8 cellular contexts compared by ENCODE assay signal in genomic region chr2:132547089-132547687, GRCh38.
DNase-seq lines count a peak whose midpoint lies in the region; ATAC-seq and TF ChIP-seq lines count a peak whose summit lies in the region.

No MANE protein-coding gene starts in this region.

- H3K4me1 Mint-ChIP-seq in activated CD4-positive, alpha-beta memory T cell treated with anti-CD3 and anti-CD28 coated beads for 36 hours (ENCODE audit: low read depth) = no peaks in the 10 kb centered on the region
- H3K4me1 Mint-ChIP-seq in CD8-positive, alpha-beta memory T cell = no peaks in the 10 kb centered on the region

- H3K27ac Mint-ChIP-seq in activated CD4-positive, alpha-beta memory T cell treated with anti-CD3 and anti-CD28 coated beads for 36 hours = no peak overlapping the region
- H3K27ac Mint-ChIP-seq in CD8-positive, alpha-beta memory T cell = no peak overlapping the region

- H3K27me3 ChIP-seq in CD8-positive, alpha-beta memory T cell (ENCODE audit: insufficient read depth, low read length, poor library complexity, severe bottlenecking) = no peaks in the 10 kb centered on the region

- no peaks in the 10 kb centered on the region for H3K4me1 ChIP-seq in CD8-positive, alpha-beta memory T cell (ENCODE audit: insufficient read depth, low read length)

- no peaks in the 10 kb centered on the region for H3K36me3 ChIP-seq in CD8-positive, alpha-beta memory T cell (ENCODE audit: insufficient read depth, low read length)

- CTCF ChIA-PET in activated CD4-positive, alpha-beta memory T cell treated with anti-CD3 and anti-CD28 coated beads for 36 hours (lab: Charles Lee) = interaction anchor here (0.7 to 1.7 kb wide), 5 partner anchors 8 to 1297 kb away, joined by 3 to 10 read pairs (median 3); no protein-coding TSS in a partner anchor
- CTCF ChIA-PET in CD8-positive, alpha-beta memory T cell (lab: Charles Lee) = interaction anchor here (0.8 to 1.1 kb wide), 2 partner anchors 10 to 32 kb away, joined by 3 read pairs; no protein-coding TSS in a partner anchor

- no peaks in the 10 kb centered on the region for H3K27me3 Mint-ChIP-seq in activated CD4-positive, alpha-beta memory T cell treated with anti-CD3 and anti-CD28 coated beads for 36 hours
- H3K27me3 Mint-ChIP-seq in CD8-positive, alpha-beta memory T cell = no peaks in the 10 kb centered on the region

- intact Hi-C loops in activated CD4-positive, alpha-beta memory T cell treated with anti-CD3 and anti-CD28 coated beads for 36 hours (cut with micrococcal nuclease) = loop anchor here (2.0 to 5.0 kb wide), 2 partner anchors 1015 to 1234 kb away; no protein-coding TSS in a partner anchor

- TF ChIP-seq CTCF in HFF-Myc (IDR thresholded peaks at IDR 0.05; ENCODE audit: low read depth, low read length, missing control alignments) (peak; percentile 62), omental fat pad (IDR thresholded peaks at IDR 0.05) (peak in 1 of 3 donors; percentile 28)

- no peak for ATAC-seq in omental fat pad (ENCODE audit: low FRiP score)
- no peak for ATAC-seq in GM19023 (IDR thresholded peaks at IDR 0.05; ENCODE audit: unreplicated experiment)

- H3K4me3 Mint-ChIP-seq in activated CD4-positive, alpha-beta memory T cell treated with anti-CD3 and anti-CD28 coated beads for 36 hours = no peak overlapping the region
- H3K4me3 Mint-ChIP-seq in CD8-positive, alpha-beta memory T cell = no peak overlapping the region

- no peaks in the 10 kb centered on the region for H3K9me3 ChIP-seq in CD8-positive, alpha-beta memory T cell (ENCODE audit: low read length)

- no peaks in the 10 kb centered on the region for H3K9me3 Mint-ChIP-seq in activated CD4-positive, alpha-beta memory T cell treated with anti-CD3 and anti-CD28 coated beads for 36 hours
- peaks cover 0 to 6% (median 4%) of the 10 kb centered on the region in 5 donors for H3K9me3 Mint-ChIP-seq in CD8-positive, alpha-beta memory T cell

- H3K27ac ChIP-seq in CD8-positive, alpha-beta memory T cell (ENCODE audit: low read depth, low read length) = no peak overlapping the region

- H3K36me3 Mint-ChIP-seq in activated CD4-positive, alpha-beta memory T cell treated with anti-CD3 and anti-CD28 coated beads for 36 hours = no peaks in the 10 kb centered on the region
- no peaks in the 10 kb centered on the region for H3K36me3 Mint-ChIP-seq in CD8-positive, alpha-beta memory T cell

- H3K4me3 ChIP-seq in HFF-Myc (replicated peaks; ENCODE audit: low read depth, low read length) = no peak overlapping the region
- no peak overlapping the region for H3K4me3 ChIP-seq in CD8-positive, alpha-beta memory T cell (ENCODE audit: low read length)

- peak; percentile 14 for DNase-seq in GDM1 (lab: John Stamatoyannopoulos, UW)
- DNase-seq in HFF-Myc (ENCODE audit: extremely low read depth, low read depth) = peak; percentile 52
- peak; percentile 59 for DNase-seq in NCI-H345 treated with DMSO at 0.1 percent for 48 hours (lab: John Stamatoyannopoulos, UW; ENCODE audit: unreplicated experiment)
- DNase-seq in activated CD4-positive, alpha-beta memory T cell treated with anti-CD3 and anti-CD28 coated beads for 36 hours = peak; percentile 60
- DNase-seq in fibroblast of the conjunctiva (ENCODE audit: low read depth) = peak; percentile 53
- DNase-seq in omental fat pad (ENCODE audit: low spot score) = peak; percentile 65
- DNase-seq in CD8-positive, alpha-beta memory T cell = no peak

- POLR2A ChIA-PET in activated CD4-positive, alpha-beta memory T cell treated with anti-CD3 and anti-CD28 coated beads for 36 hours (lab: Charles Lee) = no interaction called here
- POLR2A ChIA-PET in CD8-positive, alpha-beta memory T cell (lab: Charles Lee) = no interaction called here

Comparison
In these comparisons a context has a peak if more than half of its experiments do, and no peak if none do; other contexts are left out.
1. DNase-seq: peak in GDM1 (single experiment), HFF-Myc (single experiment), NCI-H345 treated with DMSO at 0.1 percent for 48 hours (single experiment), activated CD4-positive, alpha-beta memory T cell treated with anti-CD3 and anti-CD28 coated beads for 36 hours (single experiment), fibroblast of the conjunctiva (single experiment) and omental fat pad (single experiment); none in CD8-positive, alpha-beta memory T cell (0 of 5).